34 cellular contexts compared by ENCODE assay signal in the genomic region with DNA sequence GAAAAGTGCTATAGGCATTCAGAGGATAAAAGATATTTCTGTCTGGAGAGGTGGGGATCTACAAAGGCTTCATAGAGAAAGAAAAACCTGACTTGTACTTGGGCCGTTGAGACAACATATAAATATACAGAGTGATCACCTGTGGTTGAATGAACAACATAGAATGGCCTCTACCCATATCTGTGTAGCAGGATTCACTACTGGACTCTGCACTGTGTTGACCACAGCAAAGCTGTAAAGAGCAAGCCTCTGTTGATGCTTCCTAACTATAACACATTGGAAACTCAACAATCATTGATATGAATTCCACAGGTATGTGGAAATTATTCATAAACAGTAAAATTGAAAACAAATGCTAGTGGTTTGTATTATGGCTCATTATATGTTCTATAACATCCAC.
"Had no signal": no experiment of that assay in that cellular context is flagged by ENCODE, and none has a peak within 500 bp of the region (broad histone marks: within the 10 kb centered on the region; RNA-seq: fewer than 3 reads in every experiment).

No MANE protein-coding gene starts in this region.

- H3K4me3 ChIP-seq: MG63 had no signal

- H3K36me3 ChIP-seq: MG63 had no signal

- DNase-seq: Karpas-422, Kasumi-1, MG63, MM.1S, MV-4-11, NCI-H1048, NCI-H1092, NCI-H1092 treated with DMSO at 0.1 percent for 48 hours, NCI-H1105, NCI-H1105 treated with DMSO at 0.1 percent for 48 hours, NCI-H1417, NCI-H1417 treated with DMSO at 0.1 percent for 48 hours, NCI-H1436, NCI-H1436 treated with DMSO at 0.1 percent for 48 hours, NCI-H146, NCI-H1694, NCI-H1694 treated with DMSO at 0.1 percent for 48 hours, NCI-H187, NCI-H187 treated with DMSO at 0.1 percent for 48 hours, NCI-H1930, NCI-H2029, NCI-H2029 treated with DMSO at 0.1 percent for 48 hours, NCI-H2081, NCI-H2081 treated with DMSO at 0.1 percent for 48 hours, NCI-H2107, NCI-H2171, NCI-H2171 treated with DMSO at 0.1 percent for 48 hours, NCI-H2227 treated with DMSO at 0.1 percent for 48 hours, NCI-H226, NCI-H345, NCI-H446, NCI-H446 treated with DMSO at 0.1 percent for 48 hours, NCI-H510A, NCI-H510A treated with DMSO at 0.1 percent for 48 hours had no signal

- H3K9me3 ChIP-seq: MG63 had no signal

- H3K27me3 ChIP-seq: MG63 had no signal
